Comparison of ENCODE assay signal across 1 cellular context in the genomic region with DNA sequence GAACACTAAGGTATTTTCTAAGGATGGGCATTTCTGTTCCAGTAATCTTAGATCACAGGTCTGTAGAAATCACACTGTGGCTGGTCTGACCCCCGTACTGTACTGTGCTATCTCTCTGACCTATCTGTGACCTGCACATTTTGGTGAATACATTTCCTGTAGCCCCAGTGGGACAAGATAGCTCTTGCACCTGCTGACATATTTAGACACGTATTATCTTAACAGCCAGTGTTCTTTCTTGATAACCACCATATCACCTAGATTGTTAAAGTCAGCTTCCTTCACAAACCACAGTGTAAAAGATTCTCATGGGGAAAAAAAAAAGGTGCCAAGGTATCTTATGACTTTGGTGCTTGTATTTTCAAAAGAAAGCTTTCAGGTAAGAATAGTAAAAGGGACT.
A peak's percentile ranks its signal among the peaks of the same experiment; 100 is the strongest.
TF ChIP-seq lines count a peak whose summit lies in the region.

No MANE protein-coding gene starts in this region.

TF ChIP-seq in K562, 482 proteins besides CTCF, POLR2A, EP300 and RAD21 (continued from another document and continues in another):
- TF ChIP-seq ZFP1 (CRISPR knock-in tag; IDR thresholded peaks at IDR 0.05) (no peak), TEAD4 (IDR thresholded peaks at IDR 0.05; ENCODE audit: low read length) (peak; percentile 98), TEAD4 (CRISPR knock-in tag; IDR thresholded peaks at IDR 0.05; ENCODE audit: borderline replicate concordance) (no peak), CREM (IDR thresholded peaks at IDR 0.05; ENCODE audit: low read depth) (peak; percentile 65), ZNF121 (CRISPR knock-in tag; conservative IDR thresholded peaks at IDR 0.05) (no peak), NELFE (IDR thresholded peaks at IDR 0.05; ENCODE audit: insufficient read depth, insufficient read length) (no peak), POLR3A (IDR thresholded peaks at IDR 0.05; ENCODE audit: borderline replicate concordance, extremely low read depth, insufficient read depth, insufficient read length) (no peak), CHD4 (IDR thresholded peaks at IDR 0.05; ENCODE audit: insufficient read depth, insufficient replicate concordance, low read depth, low read length, poor library complexity, severe bottlenecking) (no peak), MYNN (IDR thresholded peaks at IDR 0.05) (0 out of 2 replicates have a peak, but pooled peaks have one; percentile 46), MYNN (CRISPR knock-in tag; IDR thresholded peaks at IDR 0.05) (no peak), SPI1 (IDR thresholded peaks at IDR 0.05; ENCODE audit: borderline replicate concordance, low read depth, low read length) (no peak), CEBPZ (IDR thresholded peaks at IDR 0.05; ENCODE audit: borderline replicate concordance, low read depth, low read length) (no peak), CREB3L1 (IDR thresholded peaks at IDR 0.05; ENCODE audit: borderline replicate concordance, low read depth) (no peak), TAF9B (IDR thresholded peaks at IDR 0.05; ENCODE audit: partially characterized antibody) (no peak), ZMIZ1 (IDR thresholded peaks at IDR 0.05; ENCODE audit: low read depth in 2 of 2, low read length in 2 of 2) (peak in 1 of 2 experiments; percentile 86; a peak in 2 of 4 replicates), RCOR1 (IDR thresholded peaks at IDR 0.05; ENCODE audit: borderline replicate concordance in 1 of 2, low read depth in 2 of 2, low read length in 2 of 2) (peak; percentile 61 to 99; a peak in 3 of 4 replicates), ZNF274 (IDR thresholded peaks at IDR 0.05; ENCODE audit: borderline replicate concordance, low read depth, low read length) (no peak), RBFOX2 (IDR thresholded peaks at IDR 0.05; ENCODE audit: low read depth, low read length) (no peak), TEAD1 (CRISPR knock-in tag; IDR thresholded peaks at IDR 0.05) (peak in 1 of 2 experiments; percentile 77; a peak in 2 of 4 replicates), HMG20B (CRISPR knock-in tag; IDR thresholded peaks at IDR 0.05) (no peak), IRF9 (tag; IDR thresholded peaks at IDR 0.05) (no peak), NR2F6 (CRISPR knock-in tag; IDR thresholded peaks at IDR 0.05) (no peak), JUN (IDR thresholded peaks at IDR 0.05; ENCODE audit: borderline replicate concordance, low read depth, low read length) (no peak), JUN (CRISPR knock-in tag; IDR thresholded peaks at IDR 0.05; ENCODE audit: borderline replicate concordance) (no peak), NFE2 (IDR thresholded peaks at IDR 0.05; ENCODE audit: low read depth) (peak; percentile 59), ZNF507 (tag; conservative IDR thresholded peaks at IDR 0.05) (no peak), KLF16 (IDR thresholded peaks at IDR 0.05) (peak; percentile 95), NFYB (IDR thresholded peaks at IDR 0.05; ENCODE audit: extremely low read depth, insufficient read length) (no peak), ZBTB1 (CRISPR knock-in tag; IDR thresholded peaks at IDR 0.05; ENCODE audit: borderline replicate concordance, low read depth) (no peak), CTCFL (IDR thresholded peaks at IDR 0.05; ENCODE audit: borderline replicate concordance, insufficient read depth, low read depth, low read length, poor library complexity, severe bottlenecking) (no peak), ZNF583 (CRISPR knock-in tag; IDR thresholded peaks at IDR 0.05) (no peak), RUNX1 (IDR thresholded peaks at IDR 0.05; ENCODE audit: low read depth) (no peak), MEIS2 (IDR thresholded peaks at IDR 0.05; ENCODE audit: partially characterized antibody) (peak; percentile 95), HNRNPH1 (optimal IDR thresholded peaks at IDR 0.05; ENCODE audit: low read depth, low read length) (no peak), FOSL1 (tag; conservative IDR thresholded peaks at IDR 0.05) (peak; percentile 54; the same call in 1 of the 2 replicates), PML (IDR thresholded peaks at IDR 0.05; ENCODE audit: low read length) (peak; percentile 92), GATAD2B (IDR thresholded peaks at IDR 0.05; ENCODE audit: borderline replicate concordance) (no peak)
- TF ChIP-seq, protein P1, sequence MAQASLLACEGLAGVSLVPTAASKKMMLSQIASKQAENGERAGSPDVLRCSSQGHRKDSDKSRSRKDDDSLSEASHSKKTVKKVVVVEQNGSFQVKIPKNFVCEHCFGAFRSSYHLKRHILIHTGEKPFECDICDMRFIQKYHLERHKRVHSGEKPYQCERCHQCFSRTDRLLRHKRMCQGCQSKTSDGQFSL (CRISPR knock-in tag; IDR thresholded peaks at IDR 0.05), result no peak
- TF ChIP-seq, protein P1 (tag; IDR thresholded peaks at IDR 0.05), result no peak
- TF ChIP-seq, protein P2, sequence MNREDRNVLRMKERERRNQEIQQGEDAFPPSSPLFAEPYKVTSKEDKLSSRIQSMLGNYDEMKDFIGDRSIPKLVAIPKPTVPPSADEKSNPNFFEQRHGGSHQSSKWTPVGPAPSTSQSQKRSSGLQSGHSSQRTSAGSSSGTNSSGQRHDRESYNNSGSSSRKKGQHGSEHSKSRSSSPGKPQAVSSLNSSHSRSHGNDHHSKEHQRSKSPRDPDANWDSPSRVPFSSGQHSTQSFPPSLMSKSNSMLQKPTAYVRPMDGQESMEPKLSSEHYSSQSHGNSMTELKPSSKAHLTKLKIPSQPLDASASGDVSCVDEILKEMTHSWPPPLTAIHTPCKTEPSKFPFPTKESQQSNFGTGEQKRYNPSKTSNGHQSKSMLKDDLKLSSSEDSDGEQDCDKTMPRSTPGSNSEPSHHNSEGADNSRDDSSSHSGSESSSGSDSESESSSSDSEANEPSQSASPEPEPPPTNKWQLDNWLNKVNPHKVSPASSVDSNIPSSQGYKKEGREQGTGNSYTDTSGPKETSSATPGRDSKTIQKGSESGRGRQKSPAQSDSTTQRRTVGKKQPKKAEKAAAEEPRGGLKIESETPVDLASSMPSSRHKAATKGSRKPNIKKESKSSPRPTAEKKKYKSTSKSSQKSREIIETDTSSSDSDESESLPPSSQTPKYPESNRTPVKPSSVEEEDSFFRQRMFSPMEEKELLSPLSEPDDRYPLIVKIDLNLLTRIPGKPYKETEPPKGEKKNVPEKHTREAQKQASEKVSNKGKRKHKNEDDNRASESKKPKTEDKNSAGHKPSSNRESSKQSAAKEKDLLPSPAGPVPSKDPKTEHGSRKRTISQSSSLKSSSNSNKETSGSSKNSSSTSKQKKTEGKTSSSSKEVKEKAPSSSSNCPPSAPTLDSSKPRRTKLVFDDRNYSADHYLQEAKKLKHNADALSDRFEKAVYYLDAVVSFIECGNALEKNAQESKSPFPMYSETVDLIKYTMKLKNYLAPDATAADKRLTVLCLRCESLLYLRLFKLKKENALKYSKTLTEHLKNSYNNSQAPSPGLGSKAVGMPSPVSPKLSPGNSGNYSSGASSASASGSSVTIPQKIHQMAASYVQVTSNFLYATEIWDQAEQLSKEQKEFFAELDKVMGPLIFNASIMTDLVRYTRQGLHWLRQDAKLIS (CRISPR knock-in tag; IDR thresholded peaks at IDR 0.05), result no peak
- TF ChIP-seq, protein P3, sequence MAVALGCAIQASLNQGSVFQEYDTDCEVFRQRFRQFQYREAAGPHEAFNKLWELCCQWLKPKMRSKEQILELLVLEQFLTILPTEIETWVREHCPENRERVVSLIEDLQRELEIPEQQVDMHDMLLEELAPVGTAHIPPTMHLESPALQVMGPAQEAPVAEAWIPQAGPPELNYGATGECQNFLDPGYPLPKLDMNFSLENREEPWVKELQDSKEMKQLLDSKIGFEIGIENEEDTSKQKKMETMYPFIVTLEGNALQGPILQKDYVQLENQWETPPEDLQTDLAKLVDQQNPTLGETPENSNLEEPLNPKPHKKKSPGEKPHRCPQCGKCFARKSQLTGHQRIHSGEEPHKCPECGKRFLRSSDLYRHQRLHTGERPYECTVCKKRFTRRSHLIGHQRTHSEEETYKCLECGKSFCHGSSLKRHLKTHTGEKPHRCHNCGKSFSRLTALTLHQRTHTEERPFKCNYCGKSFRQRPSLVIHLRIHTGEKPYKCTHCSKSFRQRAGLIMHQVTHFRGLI (CRISPR knock-in tag; IDR thresholded peaks at IDR 0.05), result no peak
